Comparison of ENCODE assay signal across 9 cellular contexts in genomic region chr2:219277703-219278654, GRCh38. TPM values are rescaled to one million over a fixed set of nuclear protein-coding genes. Genes with fewer than 3 reads are reported as not detected.
DNase-seq lines count a peak whose midpoint lies in the region; FAIRE-seq and TF ChIP-seq lines count a peak whose summit lies in the region.
"Had no signal": no experiment of that assay in that cellular context is flagged by ENCODE, and none has a peak within 500 bp of the region (broad histone marks: within the 10 kb centered on the region; RNA-seq: fewer than 3 reads in every experiment).

No MANE protein-coding gene starts in this region.

- H3K27me3 ChIP-seq in BE2C (no peaks in the 10 kb centered on the region), SJSA1 (replicated peaks) (no peaks in the 10 kb centered on the region), thyroid gland (no peaks in the 10 kb centered on the region)

- WGBS in thyroid gland, 2 donors: 32 to 34% methylated on average over 20 to 23 of the region's 25 CpGs

- H3K9me3 ChIP-seq in BE2C (no peaks in the 10 kb centered on the region), SJSA1 (replicated peaks) (no peaks in the 10 kb centered on the region), thyroid gland (no peaks in the 10 kb centered on the region)

- H3K27ac Mint-ChIP-seq in activated naive CD4-positive, alpha-beta T cell treated with anti-CD3 and anti-CD28 coated beads, Interleukin-2, amount 10 ng/mL, durations not matched to agents 7 days and 5 days: peak overlapping the region; percentile 98
- peak overlapping the region; percentile 98 for H3K27ac Mint-ChIP-seq in osteocyte (ENCODE audit: unreplicated experiment)

- peaks cover 41% of the 10 kb centered on the region for H3K4me1 Mint-ChIP-seq in activated naive CD4-positive, alpha-beta T cell treated with anti-CD3 and anti-CD28 coated beads, Interleukin-2, amount 10 ng/mL, durations not matched to agents 7 days and 5 days
- peaks cover 40% of the 10 kb centered on the region for H3K4me1 Mint-ChIP-seq in osteocyte (ENCODE audit: unreplicated experiment)

- CTCF ChIA-PET in activated naive CD4-positive, alpha-beta T cell treated with anti-CD3 and anti-CD28 coated beads, Interleukin-2, amount 10 ng/mL, durations not matched to agents 7 days and 5 days (lab: Charles Lee): interaction anchor here (0.6 to 14.8 kb wide), 20 partner anchors 8 to 120 kb away, joined by 3 to 267 read pairs (median 4); partner anchors contain the start of genes ANKZF1, ATG9A, GLB1L and STK16

- DNase-seq in BE2C (peak; percentile 77), GM19239 (ENCODE audit: insufficient read length, low spot score) (peak; percentile 68), LoVo (ENCODE audit: low spot score) (peak; percentile 84), SJSA1 (ENCODE audit: low read depth in 1 of 2, low spot score in 2 of 2) (peak; percentile 78 to 80), glomerular visceral epithelial cell (ENCODE audit: extremely low spot score) (peak; percentile 84), osteocyte (ENCODE audit: extremely low spot score, unreplicated experiment) (peak; percentile 93), thyroid gland (peak; percentile 73 to 81)
- DNase-seq in activated naive CD4-positive, alpha-beta T cell treated with anti-CD3 and anti-CD28 coated beads, Interleukin-2, amount 10 ng/mL, durations not matched to agents 7 days and 5 days: peak; percentile 81

- peaks cover 18% of the 10 kb centered on the region for H3K27me3 Mint-ChIP-seq in activated naive CD4-positive, alpha-beta T cell treated with anti-CD3 and anti-CD28 coated beads, Interleukin-2, amount 10 ng/mL, durations not matched to agents 7 days and 5 days
- no peaks in the 10 kb centered on the region for H3K27me3 Mint-ChIP-seq in osteocyte (ENCODE audit: unreplicated experiment)

- H3K4me3 ChIP-seq in BE2C (ENCODE audit: low read depth, low read length): peak overlapping the region; percentile 41
- no peak overlapping the region for H3K4me3 ChIP-seq in SJSA1
- no peak overlapping the region for H3K4me3 ChIP-seq in thyroid gland (replicated peaks in 1 of 3)

- H3K9me3 Mint-ChIP-seq in activated naive CD4-positive, alpha-beta T cell treated with anti-CD3 and anti-CD28 coated beads, Interleukin-2, amount 10 ng/mL, durations not matched to agents 7 days and 5 days: no peaks in the 10 kb centered on the region
- no peaks in the 10 kb centered on the region for H3K9me3 Mint-ChIP-seq in osteocyte (ENCODE audit: unreplicated experiment)

- peak overlapping the region; percentile 92 for H3K4me3 Mint-ChIP-seq in activated naive CD4-positive, alpha-beta T cell treated with anti-CD3 and anti-CD28 coated beads, Interleukin-2, amount 10 ng/mL, durations not matched to agents 7 days and 5 days
- H3K4me3 Mint-ChIP-seq in osteocyte (ENCODE audit: unreplicated experiment): peak overlapping the region; percentile 84

- TF ChIP-seq POLR2A in thyroid gland (IDR thresholded peaks at IDR 0.05): no peak

- peaks cover 19% of the 10 kb centered on the region for H3K36me3 Mint-ChIP-seq in activated naive CD4-positive, alpha-beta T cell treated with anti-CD3 and anti-CD28 coated beads, Interleukin-2, amount 10 ng/mL, durations not matched to agents 7 days and 5 days
- peaks cover 4% of the 10 kb centered on the region for H3K36me3 Mint-ChIP-seq in osteocyte (ENCODE audit: unreplicated experiment)

- peak; percentile 93 for TF ChIP-seq CTCF in BE2C (IDR thresholded peaks at IDR 0.05; ENCODE audit: low read depth, low read length)
- TF ChIP-seq CTCF in osteocyte (IDR thresholded peaks at IDR 0.05): peak; percentile 98
- peak; percentile 95 to 99 (median 97) for TF ChIP-seq CTCF in thyroid gland (IDR thresholded peaks at IDR 0.05)

- H3K4me1 ChIP-seq in BE2C (peaks cover 11% of the 10 kb centered on the region), SJSA1 (replicated peaks) (peaks cover 47% of the 10 kb centered on the region), thyroid gland (peaks cover 18 to 34% of the 10 kb centered on the region in 2 donors)

- no peaks in the 10 kb centered on the region for H3K36me3 ChIP-seq in BE2C
- H3K36me3 ChIP-seq in SJSA1: peaks cover 27% of the 10 kb centered on the region
- peaks cover 17 to 20% of the 10 kb centered on the region in 2 donors for H3K36me3 ChIP-seq in thyroid gland

- intact Hi-C loops in thyroid gland (cut with DNase I): loop anchor here (2.0 kb wide), 1 partner anchor 17 kb away; no protein-coding TSS in a partner anchor

- peak overlapping the region; percentile 21; the same call in 1 of the 2 replicates for H3K27ac ChIP-seq in SJSA1
- H3K27ac ChIP-seq in thyroid gland: peak overlapping the region; percentile 99

- FAIRE-seq in GM19239 (lab: Jason Lieb, UNC): no peak

RNA-seq across cellular contexts. Expression of gene DNAJB2, which starts 1.2 kb away (rescaled TPM):
- polyA plus RNA-seq in BE2C (2012; ENCODE audit: insufficient read depth, insufficient read length, low read depth): 106 TPM
- 35.5 and 57.8 TPM in 2 replicates for total RNA-seq in SJSA1 (2014; rRNA removed; shearing (Covaris generic))
- 38.6 and 43.3 TPM in 2 replicates for total RNA-seq in osteocyte
- total RNA-seq in thyroid gland: 100 to 1,000 TPM in 3 of 4 donors, 10 to 100 TPM in 1; 79.0 to 127 (median 116) TPM

RNA-seq across cellular contexts. Expression of gene TUBA4A, which starts 24.3 kb away (rescaled TPM):
- polyA plus RNA-seq in BE2C (2012; ENCODE audit: insufficient read depth, insufficient read length, low read depth): 24.7 TPM
- total RNA-seq in SJSA1 (2014; rRNA removed; shearing (Covaris generic)): 0.45 TPM in 1 of 2 replicates, not detected in the other
- total RNA-seq in osteocyte: 6.9 and 7.9 TPM in 2 replicates
- 10 to 100 TPM; 21.0 to 72.4 (median 34.8) TPM for total RNA-seq in thyroid gland

RNA-seq across cellular contexts. Expression of gene TUBA4B, which starts 24.9 kb away (rescaled TPM):
- polyA plus RNA-seq in BE2C (2012; ENCODE audit: insufficient read depth, insufficient read length, low read depth): 0.37 TPM
- not detected in 2 replicates for total RNA-seq in SJSA1 (2014; rRNA removed; shearing (Covaris generic))
- total RNA-seq in osteocyte: not detected in 2 replicates
- total RNA-seq in thyroid gland: not detected
- total RNA-seq: T-helper 2 cell treated with Interferon-gamma antibody and Interleukin-4, amounts not matched to agents 100 ng/mL and 5 ng/mL, for 36 hours had no signal

RNA-seq across cellular contexts. Expression of gene PTPRN, which starts 31.2 kb away (rescaled TPM):
- 290 TPM for polyA plus RNA-seq in BE2C (2012; ENCODE audit: insufficient read depth, insufficient read length, low read depth)
- 4.2 and 4.9 TPM in 2 replicates for total RNA-seq in SJSA1 (2014; rRNA removed; shearing (Covaris generic))
- total RNA-seq in osteocyte: 0.24 TPM in 1 of 2 replicates, not detected in the other
- 1 to 10 TPM in 3 of 4 donors, not detected in 1; 1.9 to 4.6 (median 4.4) TPM for total RNA-seq in thyroid gland
- total RNA-seq: T-helper 2 cell treated with Interferon-gamma antibody and Interleukin-4, amounts not matched to agents 100 ng/mL and 5 ng/mL, for 36 hours had no signal

RNA-seq across cellular contexts. Expression of gene STK16, which starts 32.7 kb away (rescaled TPM):
- 130 TPM for polyA plus RNA-seq in BE2C (2012; ENCODE audit: insufficient read depth, insufficient read length, low read depth)
- total RNA-seq in SJSA1 (2014; rRNA removed; shearing (Covaris generic)): 13.2 and 18.6 TPM in 2 replicates
- 28.3 and 29.4 TPM in 2 replicates for total RNA-seq in osteocyte
- total RNA-seq in thyroid gland: 10 to 100 TPM; 19.5 to 33.0 (median 24.9) TPM
